9 cellular contexts compared by ENCODE assay signal in genomic region chr22:37896939-37897338, GRCh38. TPM values are rescaled to one million over a fixed set of nuclear protein-coding genes. Genes with fewer than 3 reads are reported as not detected.
A peak's percentile ranks its signal among the peaks of the same experiment; 100 is the strongest.
DNase-seq lines count a peak whose midpoint lies in the region; ATAC-seq and TF ChIP-seq lines count a peak whose summit lies in the region.
"Had no signal": no experiment of that assay in that cellular context is flagged by ENCODE, and none has a peak within 500 bp of the region (broad histone marks: within the 10 kb centered on the region; RNA-seq: fewer than 3 reads in every experiment).

No MANE protein-coding gene starts in this region.

- DNase-seq in Calu3, result no peak
- no peak for DNase-seq in foreskin keratinocyte
- no peak for DNase-seq in progenitor cell of endocrine pancreas (ENCODE audit: low spot score, unreplicated experiment)
- DNase-seq in KBM-7, result no peak
- DNase-seq: DMS79 had no signal

- ATAC-seq in foreskin keratinocyte (no peak), HG03432 (IDR thresholded peaks at IDR 0.05; ENCODE audit: unreplicated experiment) (no peak), GM19023 (IDR thresholded peaks at IDR 0.05; ENCODE audit: unreplicated experiment) (no peak), HG03442 (IDR thresholded peaks at IDR 0.05; ENCODE audit: unreplicated experiment) (no peak)

- H3K4me1 Mint-ChIP-seq in Calu3 (ENCODE audit: low read depth, unreplicated experiment) (peaks cover 73% of the 10 kb centered on the region), progenitor cell of endocrine pancreas (ENCODE audit: low read depth) (peaks cover 27% of the 10 kb centered on the region)

- no peak for TF ChIP-seq CTCF in Calu3 (IDR thresholded peaks at IDR 0.05; ENCODE audit: unreplicated experiment)
- TF ChIP-seq CTCF in VCaP (conservative IDR thresholded peaks at IDR 0.05), result no peak
- TF ChIP-seq CTCF in foreskin keratinocyte (conservative IDR thresholded peaks at IDR 0.05), result no peak
- TF ChIP-seq CTCF in progenitor cell of endocrine pancreas (IDR thresholded peaks at IDR 0.05; ENCODE audit: unreplicated experiment), result no peak

- H3K27ac ChIP-seq in VCaP (peak overlapping the region; percentile 11), foreskin keratinocyte (peak overlapping the region; percentile 54)

- H3K27me3 Mint-ChIP-seq in Calu3 (ENCODE audit: unreplicated experiment) (no peaks in the 10 kb centered on the region), progenitor cell of endocrine pancreas (peaks cover 4% of the 10 kb centered on the region)

- no peak overlapping the region for H3K4me3 Mint-ChIP-seq in Calu3 (ENCODE audit: low read depth, unreplicated experiment)
- no peak overlapping the region for H3K4me3 Mint-ChIP-seq in progenitor cell of endocrine pancreas (ENCODE audit: low read depth)

- intact Hi-C loops in Calu3 (cut with micrococcal nuclease; ENCODE audit: unreplicated experiment), result loop anchor here (5.0 kb wide), 1 partner anchor 35 kb away; no protein-coding TSS in a partner anchor

- H3K27ac Mint-ChIP-seq in Calu3 (ENCODE audit: unreplicated experiment) (peak overlapping the region; percentile 71), progenitor cell of endocrine pancreas (peak overlapping the region; percentile 31)

- H3K9me3 Mint-ChIP-seq in Calu3 (ENCODE audit: low read depth, unreplicated experiment), result no peaks in the 10 kb centered on the region
- no peaks in the 10 kb centered on the region for H3K9me3 Mint-ChIP-seq in progenitor cell of endocrine pancreas (ENCODE audit: low read depth)

- no TSS peak for BruUV-seq in Calu3 (replicated peaks; lab: Mats Ljungman, UMichigan)

- in situ Hi-C loops in KBM-7 (cut with MboI; ENCODE audit: low pct_unique_long_range_greater_than_20kb, low sequenced_read_pairs), result no loop called here

- peaks cover 47% of the 10 kb centered on the region for H3K4me1 ChIP-seq in foreskin keratinocyte

- H3K27me3 ChIP-seq in foreskin keratinocyte, result no peaks in the 10 kb centered on the region

- CTCF ChIA-PET in Calu3 (lab: Charles Lee), result interaction anchor here (0.9 to 3.2 kb wide), 5 partner anchors 9 to 57 kb away, joined by 3 to 14 read pairs (median 10); partner anchors contain the start of genes C22orf23, MICALL1 and POLR2F

- H3K36me3 Mint-ChIP-seq in Calu3 (ENCODE audit: insufficient read depth, unreplicated experiment) (peaks cover 46% of the 10 kb centered on the region), progenitor cell of endocrine pancreas (ENCODE audit: insufficient read depth) (no peaks in the 10 kb centered on the region)

RNA-seq across cellular contexts. Expression of gene MICALL1, which starts 9.2 kb away (rescaled TPM):
- total RNA-seq in Calu3 (2022), result 60.7 and 69.7 TPM in 2 replicates
- total RNA-seq in foreskin keratinocyte, result 112 and 123 TPM in 2 replicates
- polyA plus RNA-seq in foreskin keratinocyte, result 63.8 and 76.6 TPM in 2 replicates
- total RNA-seq in progenitor cell of endocrine pancreas, result 42.8 and 43.2 TPM in 2 replicates

RNA-seq across cellular contexts. Expression of gene EIF3L, which starts 47.7 kb away (rescaled TPM):
- total RNA-seq in Calu3 (2022) (287 and 402 TPM in 2 replicates), foreskin keratinocyte (346 and 417 TPM in 2 replicates), progenitor cell of endocrine pancreas (725 and 736 TPM in 2 replicates)
- 386 and 396 TPM in 2 replicates for polyA plus RNA-seq in foreskin keratinocyte

RNA-seq across cellular contexts. Expression of gene ANKRD54, which starts 52.8 kb away (rescaled TPM):
- total RNA-seq in Calu3 (2022) (23.9 and 27.1 TPM in 2 replicates), foreskin keratinocyte (19.7 and 20.6 TPM in 2 replicates), progenitor cell of endocrine pancreas (23.7 and 24.2 TPM in 2 replicates)
- polyA plus RNA-seq in foreskin keratinocyte, result 21.1 and 22.7 TPM in 2 replicates

RNA-seq across cellular contexts. Expression of gene C22orf23, which starts 56.5 kb away (rescaled TPM):
- 0.52 and 0.69 TPM in 2 replicates for total RNA-seq in Calu3 (2022)
- total RNA-seq in foreskin keratinocyte, result 0.10 and 0.21 TPM in 2 replicates
- polyA plus RNA-seq in foreskin keratinocyte, result 0.10 and 0.13 TPM in 2 replicates
- 0.89 and 0.93 TPM in 2 replicates for total RNA-seq in progenitor cell of endocrine pancreas

RNA-seq across cellular contexts. Expression of gene POLR2F, which starts 56.6 kb away (rescaled TPM):
- total RNA-seq in Calu3 (2022), result 105 and 111 TPM in 2 replicates
- 80.0 and 101 TPM in 2 replicates for total RNA-seq in foreskin keratinocyte
- 191 and 200 TPM in 2 replicates for polyA plus RNA-seq in foreskin keratinocyte
- 80.0 and 83.1 TPM in 2 replicates for total RNA-seq in progenitor cell of endocrine pancreas
